In genomic region chr17:17824119-17824779, GRCh38 we compare ENCODE assay signal across 8 cellular contexts. TPM values are rescaled to one million over a fixed set of nuclear protein-coding genes. Genes with fewer than 3 reads are reported as not detected.
DNase-seq lines count a peak whose midpoint lies in the region; ATAC-seq and TF ChIP-seq lines count a peak whose summit lies in the region.

No MANE protein-coding gene starts in this region.

- no CpG with 5 or more reads among the region's 11 CpGs for WGBS in H9 (ENCODE audit: extremely low coverage, insufficient read length, low lambda C conversion rate)
- 15% methylated on average over 11 of the region's 11 CpGs for WGBS in esophagus, 2 donors

- H4K8ac ChIP-seq in H9 (replicated peaks; ENCODE audit: insufficient read length, low read depth, low read length): no peak overlapping the region

- H3K14ac ChIP-seq in H9 (ENCODE audit: insufficient read depth, low read length): peak overlapping the region; percentile 74; the same call in 1 of the 2 replicates

- H3K27me3 ChIP-seq in DND-41 (ENCODE audit: insufficient read depth, low read length, poor library complexity) (no peaks in the 10 kb centered on the region), H9 (ENCODE audit: insufficient read depth, low read length) (no peaks in the 10 kb centered on the region), esophagus (ENCODE audit: control insufficient read depth in 1 of 2, insufficient read depth in 2 of 2, low read length in 2 of 2) (no peaks in the 10 kb centered on the region), parathyroid adenoma (ENCODE audit: control insufficient read depth, insufficient read depth, low read length) (no peaks in the 10 kb centered on the region)

- H2BK20ac ChIP-seq in H9 (ENCODE audit: low read depth, low read length, poor library complexity, severe bottlenecking): no peak overlapping the region

- peak overlapping the region; percentile 68 for H2AFZ ChIP-seq in DND-41 (ENCODE audit: low read depth, low read length)
- no peak overlapping the region for H2AFZ ChIP-seq in H9 (ENCODE audit: low read length)
- peak overlapping the region; percentile 19 for H2AFZ ChIP-seq in parathyroid adenoma

- peak overlapping the region; percentile 44 to 54 for H3K4me3 Mint-ChIP-seq in H9

- H4K5ac ChIP-seq in H9 (ENCODE audit: insufficient read length, low read depth, low read length): peak overlapping the region; percentile 47

- H3K9me3 ChIP-seq in DND-41 (ENCODE audit: insufficient read depth, low read length, severe bottlenecking): no peaks in the 10 kb centered on the region
- H3K9me3 ChIP-seq in H9 (ENCODE audit: control insufficient read depth, low read depth, low read length): no peaks in the 10 kb centered on the region
- no peaks in the 10 kb centered on the region for H3K9me3 ChIP-seq in SK-N-MC (ENCODE audit: low read depth, low read length)
- H3K9me3 ChIP-seq in esophagus (ENCODE audit: control insufficient read depth in 2 of 2, insufficient read depth in 1 of 2, low read depth in 1 of 2, low read length in 1 of 2): no peaks in the 10 kb centered on the region
- H3K9me3 ChIP-seq in parathyroid adenoma (ENCODE audit: control insufficient read depth, low read length): no peaks in the 10 kb centered on the region

- TF ChIP-seq CTCF in DND-41 (IDR thresholded peaks at IDR 0.05; ENCODE audit: borderline replicate concordance, extremely low read depth, low read length, poor library complexity, severe bottlenecking): no peak
- no peak for TF ChIP-seq CTCF in H9 (conservative IDR thresholded peaks at IDR 0.05)
- TF ChIP-seq CTCF in parathyroid adenoma (IDR thresholded peaks at IDR 0.05): no peak

- H3K27ac Mint-ChIP-seq in H9: peak overlapping the region; percentile 96 to 99 (median 97)

- H3K9ac ChIP-seq in DND-41 (ENCODE audit: low read depth, low read length): peak overlapping the region; percentile 51
- H3K9ac ChIP-seq in H9 (ENCODE audit: extremely low read depth, insufficient read length, low read length): no peak overlapping the region
- H3K9ac ChIP-seq in SK-N-MC (ENCODE audit: insufficient read length): peak overlapping the region; percentile 78
- H3K9ac ChIP-seq in parathyroid adenoma: no peak overlapping the region

- DNase-seq in DND-41 (peak; percentile 36), H9 (no peak), SK-N-MC (ENCODE audit: low read depth, low spot score) (no peak), NK-92 (lab: John Stamatoyannopoulos, UW; ENCODE audit: unreplicated experiment) (no peak), NCI-H146 treated with DMSO at 0.1 percent for 48 hours (lab: John Stamatoyannopoulos, UW; ENCODE audit: unreplicated experiment) (no peak)

- no peak overlapping the region; the same call in 1 of the 2 replicates for H3K4ac ChIP-seq in H9 (ENCODE audit: low read depth, low read length)

- no peaks in the 10 kb centered on the region for H3K27me3 Mint-ChIP-seq in H9 (ENCODE audit: low read depth)

- ATAC-seq in DND-41 (ENCODE audit: insufficient read depth, low read depth) (peak; percentile 32), HG02610 (IDR thresholded peaks at IDR 0.05; ENCODE audit: unreplicated experiment) (no peak)

- peak overlapping the region; percentile 84 for H3K27ac ChIP-seq in DND-41 (ENCODE audit: low read length)
- peak overlapping the region; percentile 52 for H3K27ac ChIP-seq in H9 (ENCODE audit: insufficient read length, low read depth, low read length)
- peak overlapping the region; percentile 99 for H3K27ac ChIP-seq in SK-N-MC
- peak overlapping the region; percentile 87 to 96 for H3K27ac ChIP-seq in esophagus (ENCODE audit: low read depth in 2 of 2, low read length in 1 of 2)
- H3K27ac ChIP-seq in parathyroid adenoma: peak overlapping the region; percentile 58

- H2BK15ac ChIP-seq in H9 (ENCODE audit: low read depth, low read length): no peak overlapping the region

- peak overlapping the region; percentile 10 for H4K91ac ChIP-seq in H9 (ENCODE audit: insufficient read length, low read depth, low read length)

- H3K9me3 Mint-ChIP-seq in H9: no peaks in the 10 kb centered on the region

- H2BK12ac ChIP-seq in H9 (ENCODE audit: insufficient read length, low read depth, low read length): peak overlapping the region; percentile 41

- peaks cover 17% of the 10 kb centered on the region for H3K79me1 ChIP-seq in H9 (ENCODE audit: insufficient read depth, low read depth, low read length, poor library complexity, severe bottlenecking)

- peaks cover 21% of the 10 kb centered on the region for H4K20me1 ChIP-seq in DND-41 (ENCODE audit: insufficient read depth, low read length)
- peaks cover 2% of the 10 kb centered on the region for H4K20me1 ChIP-seq in H9 (ENCODE audit: control insufficient read depth, insufficient read depth, insufficient read length)

- no peak overlapping the region for H2BK120ac ChIP-seq in H9 (ENCODE audit: low read depth, low read length, poor library complexity, severe bottlenecking)

- H3K56ac ChIP-seq in H9 (ENCODE audit: insufficient read length, low read depth, low read length): no peak overlapping the region

- H3K79me2 ChIP-seq in DND-41 (ENCODE audit: insufficient read depth, low read length) (peaks cover 28% of the 10 kb centered on the region), H9 (ENCODE audit: insufficient read depth, low read length) (peaks cover 8% of the 10 kb centered on the region; the same call in 1 of the 2 replicates), parathyroid adenoma (peaks cover 9% of the 10 kb centered on the region)

- H2AK5ac ChIP-seq in H9 (ENCODE audit: insufficient read length, low read length): no peak overlapping the region

- H3K23me2 ChIP-seq in H9 (ENCODE audit: insufficient read length, low read depth, low read length, poor library complexity, severe bottlenecking): peaks cover 9% of the 10 kb centered on the region

- H3K4me1 ChIP-seq in DND-41 (ENCODE audit: insufficient read depth, low read length) (peaks cover 61% of the 10 kb centered on the region), H9 (ENCODE audit: insufficient read depth, low read length) (peaks cover 11% of the 10 kb centered on the region), esophagus (ENCODE audit: control insufficient read depth in 2 of 2, insufficient read depth in 2 of 2, low read length in 1 of 2) (peaks cover 40 to 58% of the 10 kb centered on the region in 2 donors), parathyroid adenoma (peaks cover 39% of the 10 kb centered on the region)

- no peak overlapping the region for H3T11ph ChIP-seq in H9 (ENCODE audit: low read length)

- peak overlapping the region in 1 of 2 experiments; percentile 51; a peak in 2 of 4 replicates for H3K4me3 ChIP-seq in DND-41 (ENCODE audit: low read depth in 1 of 2, low read length in 2 of 2)
- peak overlapping the region; percentile 77 for H3K4me3 ChIP-seq in SK-N-MC
- H3K4me3 ChIP-seq in esophagus (ENCODE audit: low read depth in 1 of 2, low read length in 2 of 2): peak overlapping the region; percentile 20 to 29
- peak overlapping the region; percentile 46 for H3K4me3 ChIP-seq in parathyroid adenoma (ENCODE audit: low read depth, low read length)

- no peak overlapping the region for H3K23ac ChIP-seq in H9 (ENCODE audit: insufficient read length, low read depth, low read length)

- H3K18ac ChIP-seq in H9 (ENCODE audit: insufficient read length, low read depth, low read length): peak overlapping the region; percentile 91

- peaks cover 10 to 35% (median 28%) of the 10 kb centered on the region in 3 experiments for H3K36me3 Mint-ChIP-seq in H9 (ENCODE audit: insufficient read depth in 1 of 3, low read depth in 3 of 3)

- peaks cover 19% of the 10 kb centered on the region for H3K36me3 ChIP-seq in DND-41 (ENCODE audit: insufficient read depth, low read length)
- peaks cover 19% of the 10 kb centered on the region for H3K36me3 ChIP-seq in SK-N-MC (ENCODE audit: insufficient read depth, low read length)
- H3K36me3 ChIP-seq in esophagus (ENCODE audit: control insufficient read depth in 2 of 2, insufficient read depth in 2 of 2, low read length in 1 of 2): peaks cover 0 to 14% of the 10 kb centered on the region in 2 donors
- H3K36me3 ChIP-seq in parathyroid adenoma (ENCODE audit: control insufficient read depth, insufficient read depth, low read length): no peaks in the 10 kb centered on the region

- no peak overlapping the region for H2BK5ac ChIP-seq in H9 (ENCODE audit: insufficient read length, low read length)

- H3K4me2 ChIP-seq in DND-41 (ENCODE audit: insufficient read depth, low read length): peak overlapping the region; percentile 66
- peak overlapping the region; percentile 75 for H3K4me2 ChIP-seq in H9 (ENCODE audit: insufficient read depth, insufficient read length, low read length)
- peak overlapping the region; percentile 79 for H3K4me2 ChIP-seq in parathyroid adenoma (ENCODE audit: low read length)

- H3K4me1 Mint-ChIP-seq in H9: peaks cover 49 to 73% of the 10 kb centered on the region in 2 experiments

RNA-seq across cellular contexts. Expression of gene SREBF1, which starts 12.5 kb away (rescaled TPM):
- 76.2 and 81.9 TPM in 2 replicates for total RNA-seq in H9 (2021)
- polyA plus RNA-seq in esophagus: 100 to 1,000 TPM in 1 of 2 donors, 10 to 100 TPM in 1; 95.1 to 116 TPM

Comparison
In these comparisons a context has a peak if more than half of its experiments do, and no peak if none do; other contexts are left out.
1. H3K9ac ChIP-seq: peak in DND-41 (single experiment) and SK-N-MC (single experiment); none in H9 (single experiment) and parathyroid adenoma (single experiment).
2. Peak in every context shown above with its lines, with median percentiles within 50 percentile points of each other: H3K27ac ChIP-seq and H3K4me2 ChIP-seq.